8 cellular contexts compared by ENCODE assay signal in the genomic region with DNA sequence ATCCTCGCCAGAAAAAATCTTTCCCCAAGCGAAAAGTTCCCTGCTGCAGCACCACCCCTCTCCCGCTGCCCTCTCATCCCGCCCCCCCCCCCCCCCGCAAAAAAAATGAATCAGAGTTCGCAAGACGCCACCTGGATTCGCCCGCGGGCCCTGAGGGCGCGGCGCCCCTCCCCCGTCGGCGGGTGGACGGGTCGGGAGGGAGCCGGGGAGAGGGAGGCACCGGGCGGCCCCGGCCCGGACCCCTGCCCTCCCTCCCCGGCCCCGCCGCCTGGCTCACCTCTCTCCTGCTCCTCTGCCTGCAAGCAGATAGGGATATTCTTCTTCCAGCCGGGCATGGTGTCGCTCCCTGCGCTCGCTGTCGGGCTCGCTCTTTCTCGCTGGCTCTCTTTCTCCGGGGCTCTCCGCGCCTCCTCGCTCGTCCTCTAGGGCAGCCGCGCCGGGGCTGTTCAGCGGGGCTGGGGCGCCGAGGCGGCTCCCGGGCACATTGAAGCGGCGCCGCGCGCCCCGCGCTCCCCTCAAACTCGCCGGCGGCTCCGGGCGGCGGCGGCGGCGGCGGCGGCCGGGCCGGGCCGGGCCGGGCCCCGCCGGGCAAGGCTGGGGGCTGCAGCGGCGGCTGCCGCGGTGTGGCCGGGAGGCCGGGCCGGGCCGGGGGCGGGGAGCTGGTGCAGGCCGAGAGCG.
DNase-seq lines count a peak whose midpoint lies in the region; ATAC-seq, FAIRE-seq and TF ChIP-seq lines count a peak whose summit lies in the region.

No MANE protein-coding gene starts in this region.

- ATAC-seq in GM18511 (IDR thresholded peaks at IDR 0.05; ENCODE audit: unreplicated experiment) (peak; percentile 65), HG03066 (IDR thresholded peaks at IDR 0.05; ENCODE audit: low read depth, unreplicated experiment) (peak; percentile 50)

- H3K4me3 ChIP-seq in ACC112 (ENCODE audit: low read depth, low read length) (peak overlapping the region; percentile 65), parathyroid adenoma (ENCODE audit: low read depth, low read length) (peak overlapping the region; percentile 65)

- no peaks in the 10 kb centered on the region for H3K4me1 ChIP-seq in ACC112 (ENCODE audit: control insufficient read depth, insufficient read depth, low read length, unreplicated experiment)
- H3K4me1 ChIP-seq in parathyroid adenoma, result peaks cover 16% of the 10 kb centered on the region

- peaks cover 17% of the 10 kb centered on the region for H3K4me1 Mint-ChIP-seq in activated T-helper 1 cell treated with anti-CD3 and anti-CD28 coated beads, Interleukin-12 subunit alpha, Interleukin-12 subunit beta, Interleukin-2, Interleukin-4 antibody, amounts not matched to agents 30 ng/mL and 10 ng/mL and 1 ng/mL, durations not matched to agents 14 hours and 24 hours and 36 hours (ENCODE audit: low read depth)

- peaks cover 63% of the 10 kb centered on the region for H3K27me3 ChIP-seq in ACC112 (ENCODE audit: insufficient read depth, low read length)
- H3K27me3 ChIP-seq in parathyroid adenoma (ENCODE audit: control insufficient read depth, insufficient read depth, low read length), result no peaks in the 10 kb centered on the region

- H3K36me3 ChIP-seq in ACC112 (ENCODE audit: insufficient read depth, low read length) (no peaks in the 10 kb centered on the region), parathyroid adenoma (ENCODE audit: control insufficient read depth, insufficient read depth, low read length) (no peaks in the 10 kb centered on the region)

- H2AFZ ChIP-seq in ACC112 (ENCODE audit: low read length, unreplicated experiment), result no peak overlapping the region
- H2AFZ ChIP-seq in parathyroid adenoma, result peak overlapping the region; percentile 82

- H3K9ac ChIP-seq in parathyroid adenoma, result no peak overlapping the region

- H3K9me3 ChIP-seq in parathyroid adenoma (ENCODE audit: control insufficient read depth, low read length), result no peaks in the 10 kb centered on the region

- H3K27ac ChIP-seq in ACC112 (ENCODE audit: low read depth, low read length) (no peak overlapping the region), parathyroid adenoma (peak overlapping the region; percentile 90)

- peaks cover 52% of the 10 kb centered on the region for H3K27me3 Mint-ChIP-seq in activated T-helper 1 cell treated with anti-CD3 and anti-CD28 coated beads, Interleukin-12 subunit alpha, Interleukin-12 subunit beta, Interleukin-2, Interleukin-4 antibody, amounts not matched to agents 30 ng/mL and 10 ng/mL and 1 ng/mL, durations not matched to agents 14 hours and 24 hours and 36 hours (ENCODE audit: insufficient read depth)

- no peaks in the 10 kb centered on the region for H3K9me3 Mint-ChIP-seq in activated T-helper 1 cell treated with anti-CD3 and anti-CD28 coated beads, Interleukin-12 subunit alpha, Interleukin-12 subunit beta, Interleukin-2, Interleukin-4 antibody, amounts not matched to agents 30 ng/mL and 10 ng/mL and 1 ng/mL, durations not matched to agents 14 hours and 24 hours and 36 hours

- intact Hi-C loops in activated T-helper 1 cell treated with anti-CD3 and anti-CD28 coated beads, Interleukin-12 subunit alpha, Interleukin-12 subunit beta, Interleukin-2, Interleukin-4 antibody, amounts not matched to agents 30 ng/mL and 10 ng/mL and 1 ng/mL, durations not matched to agents 14 hours and 24 hours and 36 hours (cut with micrococcal nuclease), result loop anchor here (2.0 kb wide), 1 partner anchor 200 kb away; a partner anchor contains a TSS

- H3K79me2 ChIP-seq in ACC112 (ENCODE audit: control insufficient read depth, insufficient read depth, low read length, unreplicated experiment) (no peaks in the 10 kb centered on the region), parathyroid adenoma (peaks cover 11% of the 10 kb centered on the region)

- peaks cover 1% of the 10 kb centered on the region for H3K36me3 Mint-ChIP-seq in activated T-helper 1 cell treated with anti-CD3 and anti-CD28 coated beads, Interleukin-12 subunit alpha, Interleukin-12 subunit beta, Interleukin-2, Interleukin-4 antibody, amounts not matched to agents 30 ng/mL and 10 ng/mL and 1 ng/mL, durations not matched to agents 14 hours and 24 hours and 36 hours (ENCODE audit: low read depth)

- DNase-seq in NCI-H748 (lab: John Stamatoyannopoulos, UW; ENCODE audit: unreplicated experiment) (peak; percentile 75), frontal cortex (ENCODE audit: low spot score in 2 of 2) (peak; percentile 15 to 28), SKM-1 treated with dmso at 0.1 percent for 144 hours (lab: John Stamatoyannopoulos, UW; ENCODE audit: unreplicated experiment) (no peak)
- no peak for DNase-seq in activated T-helper 1 cell treated with anti-CD3 and anti-CD28 coated beads, Interleukin-12 subunit alpha, Interleukin-12 subunit beta, Interleukin-2, Interleukin-4 antibody, amounts not matched to agents 30 ng/mL and 10 ng/mL and 1 ng/mL, durations not matched to agents 14 hours and 24 hours and 36 hours (ENCODE audit: low spot score)

- TF ChIP-seq CTCF in parathyroid adenoma (IDR thresholded peaks at IDR 0.05), result no peak

- peak overlapping the region; percentile 83 for H3K4me3 Mint-ChIP-seq in activated T-helper 1 cell treated with anti-CD3 and anti-CD28 coated beads, Interleukin-12 subunit alpha, Interleukin-12 subunit beta, Interleukin-2, Interleukin-4 antibody, amounts not matched to agents 30 ng/mL and 10 ng/mL and 1 ng/mL, durations not matched to agents 14 hours and 24 hours and 36 hours

- H3K27ac Mint-ChIP-seq in activated T-helper 1 cell treated with anti-CD3 and anti-CD28 coated beads, Interleukin-12 subunit alpha, Interleukin-12 subunit beta, Interleukin-2, Interleukin-4 antibody, amounts not matched to agents 30 ng/mL and 10 ng/mL and 1 ng/mL, durations not matched to agents 14 hours and 24 hours and 36 hours, result no peak overlapping the region

- H3K4me2 ChIP-seq in parathyroid adenoma (ENCODE audit: low read length), result peak overlapping the region; percentile 90

- FAIRE-seq in frontal cortex (lab: Jason Lieb, UNC), result no peak

Comparison
In these comparisons a context has a peak if more than half of its experiments do, and no peak if none do; other contexts are left out.
1. DNase-seq: peak in NCI-H748 (single experiment) and frontal cortex (2 of 2); none in activated T-helper 1 cell treated with anti-CD3 and anti-CD28 coated beads, Interleukin-12 subunit alpha, Interleukin-12 subunit beta, Interleukin-2, Interleukin-4 antibody, amounts not matched to agents 30 ng/mL and 10 ng/mL and 1 ng/mL, durations not matched to agents 14 hours and 24 hours and 36 hours (single experiment) and SKM-1 treated with dmso at 0.1 percent for 144 hours (single experiment).